1 cellular context compared by ENCODE assay signal in the genomic region with DNA sequence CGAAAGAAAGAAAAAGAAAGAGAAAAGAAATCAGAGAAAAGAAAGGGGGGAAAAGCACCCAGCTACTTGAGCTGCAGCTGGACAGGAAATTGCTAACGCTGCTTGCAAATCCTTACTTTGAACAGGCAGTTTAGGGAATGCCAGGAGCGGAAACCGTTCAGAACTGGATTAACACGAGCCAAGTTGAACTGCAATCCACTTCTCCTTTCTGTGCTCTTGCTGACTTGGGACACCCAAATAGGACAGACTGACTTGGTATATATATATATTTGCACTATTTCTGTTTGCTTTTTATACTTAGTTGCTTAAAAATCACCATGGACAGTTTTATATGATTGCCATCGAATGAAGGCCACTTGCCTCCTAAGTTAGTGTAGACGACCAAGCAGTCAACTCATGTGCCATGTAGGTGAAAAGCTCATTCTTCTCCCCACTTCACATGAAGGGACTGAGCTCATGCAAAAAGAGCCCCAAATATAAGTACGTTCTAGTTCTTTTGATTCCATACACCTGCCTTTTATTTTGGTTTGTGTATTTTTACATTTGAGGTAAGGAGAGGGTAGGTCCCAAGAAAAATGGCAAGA.
TF ChIP-seq lines count a peak whose summit lies in the region.

No MANE protein-coding gene starts in this region.

TF ChIP-seq in K562, 482 proteins besides CTCF, POLR2A, EP300 and RAD21 (continued from another document):
- TF ChIP-seq, protein P1, sequence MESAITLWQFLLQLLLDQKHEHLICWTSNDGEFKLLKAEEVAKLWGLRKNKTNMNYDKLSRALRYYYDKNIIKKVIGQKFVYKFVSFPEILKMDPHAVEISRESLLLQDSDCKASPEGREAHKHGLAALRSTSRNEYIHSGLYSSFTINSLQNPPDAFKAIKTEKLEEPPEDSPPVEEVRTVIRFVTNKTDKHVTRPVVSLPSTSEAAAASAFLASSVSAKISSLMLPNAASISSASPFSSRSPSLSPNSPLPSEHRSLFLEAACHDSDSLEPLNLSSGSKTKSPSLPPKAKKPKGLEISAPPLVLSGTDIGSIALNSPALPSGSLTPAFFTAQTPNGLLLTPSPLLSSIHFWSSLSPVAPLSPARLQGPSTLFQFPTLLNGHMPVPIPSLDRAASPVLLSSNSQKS (CRISPR knock-in tag; IDR thresholded peaks at IDR 0.05): no peak
- no peak for TF ChIP-seq SLC30A9 (CRISPR knock-in tag; IDR thresholded peaks at IDR 0.05)
- TF ChIP-seq TAF9B (IDR thresholded peaks at IDR 0.05; ENCODE audit: partially characterized antibody): no peak
- peak; percentile 88 for TF ChIP-seq GTF2E2 (tag; IDR thresholded peaks at IDR 0.05)
- no peak for TF ChIP-seq HLTF (IDR thresholded peaks at IDR 0.05)
- TF ChIP-seq GABPB2 (CRISPR knock-in tag; conservative IDR thresholded peaks at IDR 0.05): no peak
- no peak for TF ChIP-seq DMBX1 (CRISPR knock-in tag; IDR thresholded peaks at IDR 0.05; ENCODE audit: borderline replicate concordance)
- TF ChIP-seq JUND (IDR thresholded peaks at IDR 0.05; ENCODE audit: borderline replicate concordance, low read depth, low read length): no peak
- TF ChIP-seq JUND (tag; IDR thresholded peaks at IDR 0.05; ENCODE audit: borderline replicate concordance, low read depth, low read length): no peak
- no peak for TF ChIP-seq SIRT6 (IDR thresholded peaks at IDR 0.05; ENCODE audit: low read depth, low read length)
- TF ChIP-seq, protein P2, sequence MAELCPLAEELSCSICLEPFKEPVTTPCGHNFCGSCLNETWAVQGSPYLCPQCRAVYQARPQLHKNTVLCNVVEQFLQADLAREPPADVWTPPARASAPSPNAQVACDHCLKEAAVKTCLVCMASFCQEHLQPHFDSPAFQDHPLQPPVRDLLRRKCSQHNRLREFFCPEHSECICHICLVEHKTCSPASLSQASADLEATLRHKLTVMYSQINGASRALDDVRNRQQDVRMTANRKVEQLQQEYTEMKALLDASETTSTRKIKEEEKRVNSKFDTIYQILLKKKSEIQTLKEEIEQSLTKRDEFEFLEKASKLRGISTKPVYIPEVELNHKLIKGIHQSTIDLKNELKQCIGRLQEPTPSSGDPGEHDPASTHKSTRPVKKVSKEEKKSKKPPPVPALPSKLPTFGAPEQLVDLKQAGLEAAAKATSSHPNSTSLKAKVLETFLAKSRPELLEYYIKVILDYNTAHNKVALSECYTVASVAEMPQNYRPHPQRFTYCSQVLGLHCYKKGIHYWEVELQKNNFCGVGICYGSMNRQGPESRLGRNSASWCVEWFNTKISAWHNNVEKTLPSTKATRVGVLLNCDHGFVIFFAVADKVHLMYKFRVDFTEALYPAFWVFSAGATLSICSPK (IDR thresholded peaks at IDR 0.05; ENCODE audit: borderline replicate concordance): no peak
- no peak for TF ChIP-seq ZNF408 (CRISPR knock-in tag; IDR thresholded peaks at IDR 0.05; ENCODE audit: low read depth)
- no peak for TF ChIP-seq NFE2 (IDR thresholded peaks at IDR 0.05; ENCODE audit: low read depth)
- TF ChIP-seq, protein P3, sequence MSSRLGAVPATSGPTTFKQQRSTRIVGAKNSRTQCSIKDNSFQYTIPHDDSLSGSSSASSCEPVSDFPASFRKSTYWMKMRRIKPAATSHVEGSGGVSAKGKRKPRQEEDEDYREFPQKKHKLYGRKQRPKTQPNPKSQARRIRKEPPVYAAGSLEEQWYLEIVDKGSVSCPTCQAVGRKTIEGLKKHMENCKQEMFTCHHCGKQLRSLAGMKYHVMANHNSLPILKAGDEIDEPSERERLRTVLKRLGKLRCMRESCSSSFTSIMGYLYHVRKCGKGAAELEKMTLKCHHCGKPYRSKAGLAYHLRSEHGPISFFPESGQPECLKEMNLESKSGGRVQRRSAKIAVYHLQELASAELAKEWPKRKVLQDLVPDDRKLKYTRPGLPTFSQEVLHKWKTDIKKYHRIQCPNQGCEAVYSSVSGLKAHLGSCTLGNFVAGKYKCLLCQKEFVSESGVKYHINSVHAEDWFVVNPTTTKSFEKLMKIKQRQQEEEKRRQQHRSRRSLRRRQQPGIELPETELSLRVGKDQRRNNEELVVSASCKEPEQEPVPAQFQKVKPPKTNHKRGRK (tag; IDR thresholded peaks at IDR 0.05): peak; percentile 54; the same call in 1 of the 2 replicates
- no peak for TF ChIP-seq ARID2 (IDR thresholded peaks at IDR 0.05)
- TF ChIP-seq SRSF1 (IDR thresholded peaks at IDR 0.05; ENCODE audit: low read depth, low read length): no peak
- no peak for TF ChIP-seq ZNF232 (CRISPR knock-in tag; IDR thresholded peaks at IDR 0.05)
- TF ChIP-seq MXI1 (IDR thresholded peaks at IDR 0.05; ENCODE audit: low read depth, low read length): no peak
- TF ChIP-seq BRD4 (IDR thresholded peaks at IDR 0.05): no peak
- TF ChIP-seq, protein P4, sequence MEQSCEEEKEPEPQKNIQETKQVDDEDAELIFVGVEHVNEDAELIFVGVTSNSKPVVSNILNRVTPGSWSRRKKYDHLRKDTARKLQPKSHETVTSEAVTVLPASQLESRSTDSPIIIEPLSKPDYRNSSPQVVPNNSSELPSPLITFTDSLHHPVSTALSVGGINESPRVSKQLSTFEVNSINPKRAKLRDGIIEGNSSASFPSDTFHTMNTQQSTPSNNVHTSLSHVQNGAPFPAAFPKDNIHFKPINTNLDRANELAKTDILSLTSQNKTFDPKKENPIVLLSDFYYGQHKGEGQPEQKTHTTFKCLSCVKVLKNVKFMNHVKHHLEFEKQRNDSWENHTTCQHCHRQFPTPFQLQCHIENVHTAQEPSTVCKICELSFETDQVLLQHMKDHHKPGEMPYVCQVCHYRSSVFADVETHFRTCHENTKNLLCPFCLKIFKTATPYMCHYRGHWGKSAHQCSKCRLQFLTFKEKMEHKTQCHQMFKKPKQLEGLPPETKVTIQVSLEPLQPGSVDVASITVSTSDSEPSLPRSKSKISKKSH (CRISPR knock-in tag; IDR thresholded peaks at IDR 0.05): no peak
- peak; percentile 28 for TF ChIP-seq GABPA (tag; conservative IDR thresholded peaks at IDR 0.05; ENCODE audit: low read depth)
- TF ChIP-seq ZKSCAN8 (CRISPR knock-in tag; IDR thresholded peaks at IDR 0.05): peak; percentile 82; the same call in 1 of the 2 replicates
- TF ChIP-seq, protein P5, sequence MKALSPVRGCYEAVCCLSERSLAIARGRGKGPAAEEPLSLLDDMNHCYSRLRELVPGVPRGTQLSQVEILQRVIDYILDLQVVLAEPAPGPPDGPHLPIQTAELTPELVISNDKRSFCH (CRISPR knock-in tag; IDR thresholded peaks at IDR 0.05): no peak
- TF ChIP-seq, protein P5 (tag; IDR thresholded peaks at IDR 0.05): no peak
- TF ChIP-seq JUNB (CRISPR knock-in tag; conservative IDR thresholded peaks at IDR 0.05): no peak
- no peak for TF ChIP-seq SMARCE1 (IDR thresholded peaks at IDR 0.05)
- no peak for TF ChIP-seq SIX5 (IDR thresholded peaks at IDR 0.05; ENCODE audit: borderline replicate concordance in 1 of 2, insufficient read depth in 1 of 2, low read depth in 1 of 2, low read length in 2 of 2)
- TF ChIP-seq, protein P6, sequence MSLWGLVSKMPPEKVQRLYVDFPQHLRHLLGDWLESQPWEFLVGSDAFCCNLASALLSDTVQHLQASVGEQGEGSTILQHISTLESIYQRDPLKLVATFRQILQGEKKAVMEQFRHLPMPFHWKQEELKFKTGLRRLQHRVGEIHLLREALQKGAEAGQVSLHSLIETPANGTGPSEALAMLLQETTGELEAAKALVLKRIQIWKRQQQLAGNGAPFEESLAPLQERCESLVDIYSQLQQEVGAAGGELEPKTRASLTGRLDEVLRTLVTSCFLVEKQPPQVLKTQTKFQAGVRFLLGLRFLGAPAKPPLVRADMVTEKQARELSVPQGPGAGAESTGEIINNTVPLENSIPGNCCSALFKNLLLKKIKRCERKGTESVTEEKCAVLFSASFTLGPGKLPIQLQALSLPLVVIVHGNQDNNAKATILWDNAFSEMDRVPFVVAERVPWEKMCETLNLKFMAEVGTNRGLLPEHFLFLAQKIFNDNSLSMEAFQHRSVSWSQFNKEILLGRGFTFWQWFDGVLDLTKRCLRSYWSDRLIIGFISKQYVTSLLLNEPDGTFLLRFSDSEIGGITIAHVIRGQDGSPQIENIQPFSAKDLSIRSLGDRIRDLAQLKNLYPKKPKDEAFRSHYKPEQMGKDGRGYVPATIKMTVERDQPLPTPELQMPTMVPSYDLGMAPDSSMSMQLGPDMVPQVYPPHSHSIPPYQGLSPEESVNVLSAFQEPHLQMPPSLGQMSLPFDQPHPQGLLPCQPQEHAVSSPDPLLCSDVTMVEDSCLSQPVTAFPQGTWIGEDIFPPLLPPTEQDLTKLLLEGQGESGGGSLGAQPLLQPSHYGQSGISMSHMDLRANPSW (CRISPR knock-in tag; IDR thresholded peaks at IDR 0.05): no peak
- no peak for TF ChIP-seq HDAC2 (IDR thresholded peaks at IDR 0.05)
- TF ChIP-seq, protein P7, sequence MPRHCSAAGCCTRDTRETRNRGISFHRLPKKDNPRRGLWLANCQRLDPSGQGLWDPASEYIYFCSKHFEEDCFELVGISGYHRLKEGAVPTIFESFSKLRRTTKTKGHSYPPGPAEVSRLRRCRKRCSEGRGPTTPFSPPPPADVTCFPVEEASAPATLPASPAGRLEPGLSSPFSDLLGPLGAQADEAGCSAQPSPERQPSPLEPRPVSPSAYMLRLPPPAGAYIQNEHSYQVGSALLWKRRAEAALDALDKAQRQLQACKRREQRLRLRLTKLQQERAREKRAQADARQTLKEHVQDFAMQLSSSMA (CRISPR knock-in tag; IDR thresholded peaks at IDR 0.05): no peak
- no peak for TF ChIP-seq TAL1 (IDR thresholded peaks at IDR 0.05)
TF ChIP-seq in K562: peak in this region for 5.
